In genomic region chr17:77247609-77248008, GRCh38 we compare ENCODE assay signal across 8 cellular contexts.
A peak's percentile ranks its signal among the peaks of the same experiment; 100 is the strongest.
DNase-seq lines count a peak whose midpoint lies in the region; ATAC-seq and TF ChIP-seq lines count a peak whose summit lies in the region.

No MANE protein-coding gene starts in this region.

- BruUV-seq in MCF 10A (replicated peaks; lab: Mats Ljungman, UMichigan), result no TSS peak

- ATAC-seq in WTC11, result peak; percentile 5; the same call in 1 of the 2 replicates
- ATAC-seq in stimulated activated naive B cell treated with anti-CD40 and anti-IgM and Interleukin-4, amounts not matched to agents 10 μg/mL and 1 μg/mL and 100 μg/mL, for 72 hours (replicated peaks), result no peak

- no peak for TF ChIP-seq POLR2A in breast epithelium (IDR thresholded peaks at IDR 0.05)

- H3K4me1 Mint-ChIP-seq in MCF 10A (ENCODE audit: insufficient read depth, unreplicated experiment) (no peaks in the 10 kb centered on the region), WTC11 (peaks cover 8% of the 10 kb centered on the region; the same call in 1 of the 2 replicates)
- peaks cover 20 to 30% of the 10 kb centered on the region in 2 donors for H3K4me1 Mint-ChIP-seq in stimulated activated naive B cell treated with anti-CD40 and anti-IgM and Interleukin-4, amounts not matched to agents 10 μg/mL and 1 μg/mL and 100 μg/mL, for 72 hours

- H3K27ac ChIP-seq in breast epithelium (no peak overlapping the region), colonic mucosa (no peak overlapping the region)

- H3K36me3 Mint-ChIP-seq in MCF 10A (ENCODE audit: insufficient read depth, unreplicated experiment), result no peaks in the 10 kb centered on the region
- H3K36me3 Mint-ChIP-seq in WTC11, result no peaks in the 10 kb centered on the region
- peaks cover 0 to 2% of the 10 kb centered on the region in 2 donors for H3K36me3 Mint-ChIP-seq in stimulated activated naive B cell treated with anti-CD40 and anti-IgM and Interleukin-4, amounts not matched to agents 10 μg/mL and 1 μg/mL and 100 μg/mL, for 72 hours

- H3K4me1 ChIP-seq in breast epithelium (peaks cover 0 to 4% of the 10 kb centered on the region in 2 donors), colonic mucosa (no peaks in the 10 kb centered on the region)

- DNase-seq in MCF 10A (ENCODE audit: unreplicated experiment) (no peak), breast epithelium (ENCODE audit: low spot score in 2 of 2) (no peak), WTC11 (ENCODE audit: low spot score) (no peak), HT-29 (ENCODE audit: low spot score) (no peak), colonic mucosa (no peak)
- DNase-seq in stimulated activated naive B cell treated with anti-CD40 and anti-IgM and Interleukin-4, amounts not matched to agents 10 μg/mL and 1 μg/mL and 100 μg/mL, for 72 hours, result no peak
- no peak for DNase-seq in stimulated activated CD8-positive, alpha-beta memory T cell treated with anti-CD3 and anti-CD28 coated beads, Interleukin-4, amount 100 ng/mL, for 48 hours

- H3K27me3 Mint-ChIP-seq in MCF 10A (ENCODE audit: insufficient read depth, unreplicated experiment) (peaks cover 18% of the 10 kb centered on the region), WTC11 (ENCODE audit: low read depth) (peaks cover 23% of the 10 kb centered on the region)
- peaks cover 25 to 37% of the 10 kb centered on the region in 2 donors for H3K27me3 Mint-ChIP-seq in stimulated activated naive B cell treated with anti-CD40 and anti-IgM and Interleukin-4, amounts not matched to agents 10 μg/mL and 1 μg/mL and 100 μg/mL, for 72 hours

- TF ChIP-seq CTCF in MCF 10A (IDR thresholded peaks at IDR 0.05; ENCODE audit: unreplicated experiment), result no peak
- TF ChIP-seq CTCF in breast epithelium (IDR thresholded peaks at IDR 0.05), result no peak
- no peak for TF ChIP-seq CTCF in WTC11 (IDR thresholded peaks at IDR 0.05)
- TF ChIP-seq CTCF in colonic mucosa (IDR thresholded peaks at IDR 0.05), result no peak

- H3K9me3 Mint-ChIP-seq in MCF 10A (ENCODE audit: unreplicated experiment), result no peaks in the 10 kb centered on the region
- H3K9me3 Mint-ChIP-seq in WTC11, result no peaks in the 10 kb centered on the region
- no peaks in the 10 kb centered on the region for H3K9me3 Mint-ChIP-seq in stimulated activated naive B cell treated with anti-CD40 and anti-IgM and Interleukin-4, amounts not matched to agents 10 μg/mL and 1 μg/mL and 100 μg/mL, for 72 hours

- intact Hi-C loops in MCF 10A (cut with micrococcal nuclease), result loop anchor here (1.0 kb wide), 1 partner anchor 161 kb away; no protein-coding TSS in a partner anchor
- intact Hi-C loops in breast epithelium (cut with DNase I; ENCODE audit: low total_unique reads), result no loop called here
- intact Hi-C loops in colonic mucosa (cut with DNase I), result loop anchor here (2.0 kb wide), 1 partner anchor 161 kb away; no protein-coding TSS in a partner anchor

- H3K27ac Mint-ChIP-seq in MCF 10A (ENCODE audit: low read depth, unreplicated experiment) (no peak overlapping the region), WTC11 (no peak overlapping the region)
- H3K27ac Mint-ChIP-seq in stimulated activated naive B cell treated with anti-CD40 and anti-IgM and Interleukin-4, amounts not matched to agents 10 μg/mL and 1 μg/mL and 100 μg/mL, for 72 hours, result peak overlapping the region; percentile 65

- H3K9me3 ChIP-seq in breast epithelium (no peaks in the 10 kb centered on the region), colonic mucosa (no peaks in the 10 kb centered on the region)

- POLR2A ChIA-PET in MCF 10A (lab: Yijun Ruan, JAX), result interaction anchor here (0.6 to 0.7 kb wide), 2 partner anchors 50 to 180 kb away, joined by 3 read pairs; no protein-coding TSS in a partner anchor
- POLR2A ChIA-PET in WTC11 (lab: Charles Lee), result interaction anchor here (0.5 kb wide), 1 partner anchor 1304 kb away, joined by 6 read pairs; no protein-coding TSS in a partner anchor

- H3K4me3 ChIP-seq in breast epithelium (peak overlapping the region in 1 of 3 donors; percentile 68), iPS-11a (ENCODE audit: low read depth, low read length) (peak overlapping the region; percentile 48), colonic mucosa (no peak overlapping the region)

- CTCF ChIA-PET in MCF 10A (lab: Yijun Ruan, JAX), result interaction anchor here (0.6 to 4.3 kb wide), 10 partner anchors 9 to 186 kb away, joined by 3 to 38 read pairs (median 4); no protein-coding TSS in a partner anchor
- CTCF ChIA-PET in WTC11 (lab: Charles Lee), result interaction anchor here (0.6 to 1.6 kb wide), 6 partner anchors 33 to 380 kb away, joined by 3 to 10 read pairs (median 4); no protein-coding TSS in a partner anchor

- H3K36me3 ChIP-seq in breast epithelium (no peaks in the 10 kb centered on the region), colonic mucosa (no peaks in the 10 kb centered on the region)

- H3K9ac ChIP-seq in colonic mucosa (ENCODE audit: low read depth in 2 of 2, low read length in 2 of 2), result no peak overlapping the region

- peak overlapping the region; percentile 47 for H3K4me3 Mint-ChIP-seq in MCF 10A (ENCODE audit: unreplicated experiment)
- peak overlapping the region; percentile 70 for H3K4me3 Mint-ChIP-seq in WTC11
- H3K4me3 Mint-ChIP-seq in stimulated activated naive B cell treated with anti-CD40 and anti-IgM and Interleukin-4, amounts not matched to agents 10 μg/mL and 1 μg/mL and 100 μg/mL, for 72 hours, result peak overlapping the region; percentile 70 to 77

- no peaks in the 10 kb centered on the region for H3K27me3 ChIP-seq in breast epithelium
- H3K27me3 ChIP-seq in colonic mucosa, result no peaks in the 10 kb centered on the region

TF ChIP-seq in WTC11, 78 proteins besides CTCF, POLR2A, EP300 and RAD21:
- TF ChIP-seq NR2C2 (CRISPR knock-in tag; IDR thresholded peaks at IDR 0.05) (no peak), MXD4 (CRISPR knock-in tag; IDR thresholded peaks at IDR 0.05; ENCODE audit: borderline replicate concordance) (no peak), AR (CRISPR knock-in tag; IDR thresholded peaks at IDR 0.05) (no peak), NFATC4 (CRISPR knock-in tag; IDR thresholded peaks at IDR 0.05) (no peak), ARID4B (CRISPR knock-in tag; IDR thresholded peaks at IDR 0.05; ENCODE audit: borderline replicate concordance) (no peak), IRF1 (CRISPR knock-in tag; IDR thresholded peaks at IDR 0.05) (no peak)
